Comparison of ENCODE assay signal across 8 cellular contexts in the genomic region with DNA sequence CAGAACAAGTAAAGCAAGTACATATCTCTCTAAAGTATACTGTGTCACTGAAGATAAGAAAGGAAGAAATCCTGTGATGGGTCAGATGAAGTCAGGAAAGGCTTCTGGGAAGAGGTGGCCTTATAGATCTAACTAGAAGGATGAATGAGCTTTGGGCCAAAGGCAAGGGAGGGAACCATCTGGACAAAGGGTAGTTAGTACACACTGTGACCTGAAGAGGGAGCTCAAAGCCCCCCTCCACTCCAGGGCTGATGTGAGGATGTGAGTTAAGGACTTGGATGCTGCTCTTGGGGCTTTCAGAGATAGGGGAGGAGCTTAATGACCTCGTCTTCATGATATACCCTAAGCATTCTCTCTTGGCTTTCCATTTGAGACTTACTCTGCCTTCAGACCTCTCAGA.
DNase-seq lines count a peak whose midpoint lies in the region; ATAC-seq and FAIRE-seq lines count a peak whose summit lies in the region.

No MANE protein-coding gene starts in this region.

- peak overlapping the region in 1 of 8 donors; percentile 33 for H3K4me3 Mint-ChIP-seq in CD4-positive, alpha-beta memory T cell

- H3K4me1 Mint-ChIP-seq in CD4-positive, alpha-beta memory T cell = peaks cover 36 to 56% (median 52%) of the 10 kb centered on the region in 4 donors

- H3K27ac ChIP-seq in CD4-positive, alpha-beta memory T cell (ENCODE audit: low read depth, low read length) = no peak overlapping the region
- no peak overlapping the region for H3K27ac ChIP-seq in iPS DF 6.9 (ENCODE audit: low read length)

- peak in 3 of 5 donors; percentile 13 to 26 (median 25) for DNase-seq in CD4-positive, alpha-beta memory T cell
- DNase-seq in GM19239 (ENCODE audit: insufficient read length, low spot score) (peak; percentile 29), NCI-H1105 (lab: John Stamatoyannopoulos, UW) (peak; percentile 3), iPS DF 6.9 (ENCODE audit: low read depth, low spot score) (peak; percentile 82), NK-92 (lab: John Stamatoyannopoulos, UW; ENCODE audit: unreplicated experiment) (no peak), H4 (ENCODE audit: low spot score) (no peak)
- peak; percentile 47 to 53 for DNase-seq in activated T-cell treated with anti-CD3 and anti-CD28 coated beads, Interleukin-2, amount 50 U/mL, for 48 hours
- peak; percentile 27 for DNase-seq in stimulated activated naive CD8-positive, alpha-beta T cell treated with anti-CD3 and anti-CD28 coated beads, Interleukin-15, Interleukin-2, amounts not matched to agents 100 U/mL and 50 U/mL, for 24 hours

- no peak overlapping the region for H3K4me3 ChIP-seq in CD4-positive, alpha-beta memory T cell (ENCODE audit: low read length in 2 of 2)
- no peak overlapping the region for H3K4me3 ChIP-seq in iPS DF 6.9 (ENCODE audit: low read length)

- ATAC-seq in stimulated activated naive CD8-positive, alpha-beta T cell treated with anti-CD3 and anti-CD28 coated beads, Interleukin-15, Interleukin-2, amounts not matched to agents 100 U/mL and 50 U/mL, for 24 hours = peak; percentile 78

- intact Hi-C loops in CD4-positive, alpha-beta memory T cell (cut with micrococcal nuclease) = loop anchor here (1.0 kb wide), 1 partner anchor 182 kb away; no protein-coding TSS in a partner anchor

- FAIRE-seq in GM19239 (lab: Jason Lieb, UNC) = peak; percentile 90

- peak overlapping the region in 6 of 7 donors; percentile 4 to 54 (median 34) for H3K27ac Mint-ChIP-seq in CD4-positive, alpha-beta memory T cell

- peaks cover 29% of the 10 kb centered on the region for H3K4me1 ChIP-seq in CD4-positive, alpha-beta memory T cell (ENCODE audit: insufficient read depth, low read length)
- peaks cover 1% of the 10 kb centered on the region; the same call in 1 of the 2 replicates for H3K4me1 ChIP-seq in iPS DF 6.9 (ENCODE audit: control insufficient read depth, insufficient read depth, low read length)

- H3K36me3 Mint-ChIP-seq in CD4-positive, alpha-beta memory T cell = peaks cover 6 to 7% of the 10 kb centered on the region in 2 donors

- CTCF ChIA-PET in CD4-positive, alpha-beta memory T cell (lab: Charles Lee; ENCODE audit: partially characterized antibody) = interaction anchor here (0.8 to 2.5 kb wide), 9 partner anchors 11 to 268 kb away, joined by 3 to 16 read pairs (median 5); no protein-coding TSS in a partner anchor

- H3K9me3 Mint-ChIP-seq in CD4-positive, alpha-beta memory T cell = peaks cover 0 to 2% (median 0%) of the 10 kb centered on the region in 8 donors

- no peaks in the 10 kb centered on the region for H3K9me3 ChIP-seq in CD4-positive, alpha-beta memory T cell (ENCODE audit: control insufficient read depth in 1 of 2, low read length in 2 of 2)
- no peaks in the 10 kb centered on the region for H3K9me3 ChIP-seq in iPS DF 6.9 (ENCODE audit: control insufficient read depth, insufficient read depth, low read length)

- no peaks in the 10 kb centered on the region for H3K27me3 Mint-ChIP-seq in CD4-positive, alpha-beta memory T cell

- H3K27me3 ChIP-seq in CD4-positive, alpha-beta memory T cell (ENCODE audit: insufficient read depth, low read length) = no peaks in the 10 kb centered on the region
- no peaks in the 10 kb centered on the region for H3K27me3 ChIP-seq in iPS DF 6.9 (ENCODE audit: control insufficient read depth, insufficient read depth, low read length)

- H3K36me3 ChIP-seq in CD4-positive, alpha-beta memory T cell (ENCODE audit: insufficient read depth, low read length) = no peaks in the 10 kb centered on the region
- H3K36me3 ChIP-seq in iPS DF 6.9 (ENCODE audit: control insufficient read depth, insufficient read depth, low read length) = no peaks in the 10 kb centered on the region

- POLR2A ChIA-PET in CD4-positive, alpha-beta memory T cell (lab: Charles Lee; ENCODE audit: partially characterized antibody) = no interaction called here

- no CpG with 5 or more reads among the region's 1 CpG for WGBS in iPS DF 6.9 (ENCODE audit: insufficient coverage, insufficient read length)

Comparison
In these comparisons a context has a peak if more than half of its experiments do, and no peak if none do; other contexts are left out.
1. DNase-seq: peak in CD4-positive, alpha-beta memory T cell (3 of 5), GM19239 (single experiment), NCI-H1105 (single experiment), activated T-cell treated with anti-CD3 and anti-CD28 coated beads, Interleukin-2, amount 50 U/mL, for 48 hours (2 of 2), iPS DF 6.9 (single experiment) and stimulated activated naive CD8-positive, alpha-beta T cell treated with anti-CD3 and anti-CD28 coated beads, Interleukin-15, Interleukin-2, amounts not matched to agents 100 U/mL and 50 U/mL, for 24 hours (single experiment); none in NK-92 (single experiment) and H4 (single experiment).